ENCODE assay signal across 1 cellular context in the genomic region with DNA sequence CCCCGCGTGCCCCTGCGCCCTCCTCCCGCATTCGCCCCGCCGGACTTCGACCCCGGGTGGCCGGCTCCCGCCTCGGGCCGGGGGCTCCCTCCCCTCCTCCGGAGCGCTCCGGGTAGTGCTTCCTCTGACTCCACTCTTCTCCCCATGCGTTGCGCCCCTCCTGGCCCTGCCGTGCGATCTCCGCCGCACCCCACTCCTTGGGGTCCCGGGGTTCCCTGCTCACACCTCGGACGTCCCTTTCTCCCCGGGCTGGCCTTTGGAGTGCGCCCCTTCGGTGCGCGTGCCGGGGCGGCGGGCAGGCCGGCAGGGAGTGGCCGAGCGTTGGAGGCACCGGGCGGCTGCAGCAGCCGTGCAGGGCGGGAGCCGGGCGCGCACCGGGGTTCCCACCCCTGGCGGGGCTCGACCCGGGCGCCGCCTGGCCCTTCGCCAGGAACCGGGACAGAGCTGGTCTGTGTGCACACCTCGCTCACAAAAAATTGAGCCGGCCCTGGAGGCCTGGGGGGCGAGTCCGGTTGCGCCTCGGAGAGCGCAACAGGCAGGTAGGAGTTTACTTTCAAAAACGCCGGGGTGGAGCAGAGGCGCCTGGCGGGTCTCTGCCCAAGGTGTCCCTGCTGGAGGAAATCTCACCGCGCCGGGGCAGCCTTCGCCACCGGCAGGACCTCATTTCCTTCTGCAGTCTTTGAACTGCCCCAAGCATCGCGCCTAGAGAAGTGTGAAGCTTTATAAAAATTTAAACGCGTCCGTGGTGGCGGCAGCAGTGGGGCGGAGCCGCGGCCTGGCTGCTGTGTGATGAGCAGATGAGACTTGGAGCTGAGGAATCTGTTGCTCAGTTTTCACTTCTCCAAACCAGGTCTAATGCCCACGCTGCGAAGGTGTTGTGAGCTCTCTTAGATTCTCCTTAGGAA.
A peak's percentile ranks its signal among the peaks of the same experiment; 100 is the strongest.
TF ChIP-seq lines count a peak whose summit lies in the region.

No MANE protein-coding gene starts in this region.

TF ChIP-seq in K562, 482 proteins besides CTCF, POLR2A, EP300 and RAD21 (continued from another document and continues in another):
- TF ChIP-seq, protein P1, sequence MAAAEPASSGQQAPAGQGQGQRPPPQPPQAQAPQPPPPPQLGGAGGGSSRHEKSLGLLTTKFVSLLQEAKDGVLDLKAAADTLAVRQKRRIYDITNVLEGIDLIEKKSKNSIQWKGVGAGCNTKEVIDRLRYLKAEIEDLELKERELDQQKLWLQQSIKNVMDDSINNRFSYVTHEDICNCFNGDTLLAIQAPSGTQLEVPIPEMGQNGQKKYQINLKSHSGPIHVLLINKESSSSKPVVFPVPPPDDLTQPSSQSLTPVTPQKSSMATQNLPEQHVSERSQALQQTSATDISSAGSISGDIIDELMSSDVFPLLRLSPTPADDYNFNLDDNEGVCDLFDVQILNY (CRISPR knock-in tag; IDR thresholded peaks at IDR 0.05), result no peak
- TF ChIP-seq RBBP5 (IDR thresholded peaks at IDR 0.05; ENCODE audit: borderline replicate concordance, insufficient read depth, low read length, poor library complexity, severe bottlenecking), result peak; percentile 82
- TF ChIP-seq JUNB (CRISPR knock-in tag; conservative IDR thresholded peaks at IDR 0.05), result no peak
- peak in 1 of 2 experiments; percentile 66; a peak in 1 of 4 replicates for TF ChIP-seq NONO (IDR thresholded peaks at IDR 0.05; ENCODE audit: low read depth in 2 of 2, low read length in 1 of 2)
- TF ChIP-seq ZNF143 (CRISPR knock-in tag; IDR thresholded peaks at IDR 0.05), result no peak
- no peak for TF ChIP-seq KDM2B (CRISPR knock-in tag; IDR thresholded peaks at IDR 0.05)
- no peak for TF ChIP-seq ZFP30 (CRISPR knock-in tag; IDR thresholded peaks at IDR 0.05; ENCODE audit: borderline replicate concordance)
- TF ChIP-seq, protein P2, sequence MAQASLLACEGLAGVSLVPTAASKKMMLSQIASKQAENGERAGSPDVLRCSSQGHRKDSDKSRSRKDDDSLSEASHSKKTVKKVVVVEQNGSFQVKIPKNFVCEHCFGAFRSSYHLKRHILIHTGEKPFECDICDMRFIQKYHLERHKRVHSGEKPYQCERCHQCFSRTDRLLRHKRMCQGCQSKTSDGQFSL (CRISPR knock-in tag; IDR thresholded peaks at IDR 0.05), result no peak
- TF ChIP-seq, protein P2 (tag; IDR thresholded peaks at IDR 0.05), result no peak
- TF ChIP-seq ELF1 (tag; IDR thresholded peaks at IDR 0.05), result no peak
- no peak for TF ChIP-seq SLC30A9 (CRISPR knock-in tag; IDR thresholded peaks at IDR 0.05)
- TF ChIP-seq HDAC3 (IDR thresholded peaks at IDR 0.05; ENCODE audit: borderline replicate concordance, partially characterized antibody), result no peak
- TF ChIP-seq PPARD (CRISPR knock-in tag; IDR thresholded peaks at IDR 0.05), result no peak
- TF ChIP-seq, protein P3, sequence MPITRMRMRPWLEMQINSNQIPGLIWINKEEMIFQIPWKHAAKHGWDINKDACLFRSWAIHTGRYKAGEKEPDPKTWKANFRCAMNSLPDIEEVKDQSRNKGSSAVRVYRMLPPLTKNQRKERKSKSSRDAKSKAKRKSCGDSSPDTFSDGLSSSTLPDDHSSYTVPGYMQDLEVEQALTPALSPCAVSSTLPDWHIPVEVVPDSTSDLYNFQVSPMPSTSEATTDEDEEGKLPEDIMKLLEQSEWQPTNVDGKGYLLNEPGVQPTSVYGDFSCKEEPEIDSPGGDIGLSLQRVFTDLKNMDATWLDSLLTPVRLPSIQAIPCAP (CRISPR knock-in tag; IDR thresholded peaks at IDR 0.05; ENCODE audit: borderline replicate concordance), result no peak
- TF ChIP-seq GATAD2A (IDR thresholded peaks at IDR 0.05), result peak; percentile 84
- no peak for TF ChIP-seq ETV5 (CRISPR knock-in tag; IDR thresholded peaks at IDR 0.05; ENCODE audit: low read depth)
- TF ChIP-seq SRSF1 (IDR thresholded peaks at IDR 0.05; ENCODE audit: low read depth, low read length), result no peak
- TF ChIP-seq, protein P4, sequence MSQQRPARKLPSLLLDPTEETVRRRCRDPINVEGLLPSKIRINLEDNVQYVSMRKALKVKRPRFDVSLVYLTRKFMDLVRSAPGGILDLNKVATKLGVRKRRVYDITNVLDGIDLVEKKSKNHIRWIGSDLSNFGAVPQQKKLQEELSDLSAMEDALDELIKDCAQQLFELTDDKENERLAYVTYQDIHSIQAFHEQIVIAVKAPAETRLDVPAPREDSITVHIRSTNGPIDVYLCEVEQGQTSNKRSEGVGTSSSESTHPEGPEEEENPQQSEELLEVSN (IDR thresholded peaks at IDR 0.05; ENCODE audit: borderline replicate concordance in 1 of 2, extremely low read depth in 1 of 2, insufficient read depth in 1 of 2, insufficient read length in 1 of 2, low read depth in 1 of 2, low read length in 1 of 2, poor library complexity in 1 of 2, severe bottlenecking in 1 of 2), result peak in 1 of 2 experiments; percentile 79
- no peak for TF ChIP-seq THRAP3 (IDR thresholded peaks at IDR 0.05; ENCODE audit: borderline replicate concordance)
- TF ChIP-seq ZNF766 (CRISPR knock-in tag; conservative IDR thresholded peaks at IDR 0.05), result 0 out of 2 replicates have a peak, but pooled peaks have one; percentile 16
- TF ChIP-seq, protein P5, sequence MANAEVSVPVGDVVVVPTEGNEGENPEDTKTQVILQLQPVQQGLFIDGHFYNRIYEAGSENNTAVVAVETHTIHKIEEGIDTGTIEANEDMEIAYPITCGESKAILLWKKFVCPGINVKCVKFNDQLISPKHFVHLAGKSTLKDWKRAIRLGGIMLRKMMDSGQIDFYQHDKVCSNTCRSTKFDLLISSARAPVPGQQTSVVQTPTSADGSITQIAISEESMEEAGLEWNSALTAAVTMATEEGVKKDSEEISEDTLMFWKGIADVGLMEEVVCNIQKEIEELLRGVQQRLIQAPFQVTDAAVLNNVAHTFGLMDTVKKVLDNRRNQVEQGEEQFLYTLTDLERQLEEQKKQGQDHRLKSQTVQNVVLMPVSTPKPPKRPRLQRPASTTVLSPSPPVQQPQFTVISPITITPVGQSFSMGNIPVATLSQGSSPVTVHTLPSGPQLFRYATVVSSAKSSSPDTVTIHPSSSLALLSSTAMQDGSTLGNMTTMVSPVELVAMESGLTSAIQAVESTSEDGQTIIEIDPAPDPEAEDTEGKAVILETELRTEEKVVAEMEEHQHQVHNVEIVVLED (CRISPR knock-in tag; IDR thresholded peaks at IDR 0.05), result no peak
- no peak for TF ChIP-seq NR2C2 (CRISPR knock-in tag; IDR thresholded peaks at IDR 0.05)
- TF ChIP-seq NR2C2 (tag; IDR thresholded peaks at IDR 0.05), result peak; percentile 29; the same call in 1 of the 2 replicates
- TF ChIP-seq, protein P6, sequence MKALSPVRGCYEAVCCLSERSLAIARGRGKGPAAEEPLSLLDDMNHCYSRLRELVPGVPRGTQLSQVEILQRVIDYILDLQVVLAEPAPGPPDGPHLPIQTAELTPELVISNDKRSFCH (CRISPR knock-in tag; IDR thresholded peaks at IDR 0.05), result no peak
- TF ChIP-seq, protein P6 (tag; IDR thresholded peaks at IDR 0.05), result peak; percentile 65; the same call in 1 of the 2 replicates
- 0 out of 2 replicates have a peak, but pooled peaks have one; percentile 38 for TF ChIP-seq ERF (CRISPR knock-in tag; IDR thresholded peaks at IDR 0.05)
- TF ChIP-seq, protein P7, sequence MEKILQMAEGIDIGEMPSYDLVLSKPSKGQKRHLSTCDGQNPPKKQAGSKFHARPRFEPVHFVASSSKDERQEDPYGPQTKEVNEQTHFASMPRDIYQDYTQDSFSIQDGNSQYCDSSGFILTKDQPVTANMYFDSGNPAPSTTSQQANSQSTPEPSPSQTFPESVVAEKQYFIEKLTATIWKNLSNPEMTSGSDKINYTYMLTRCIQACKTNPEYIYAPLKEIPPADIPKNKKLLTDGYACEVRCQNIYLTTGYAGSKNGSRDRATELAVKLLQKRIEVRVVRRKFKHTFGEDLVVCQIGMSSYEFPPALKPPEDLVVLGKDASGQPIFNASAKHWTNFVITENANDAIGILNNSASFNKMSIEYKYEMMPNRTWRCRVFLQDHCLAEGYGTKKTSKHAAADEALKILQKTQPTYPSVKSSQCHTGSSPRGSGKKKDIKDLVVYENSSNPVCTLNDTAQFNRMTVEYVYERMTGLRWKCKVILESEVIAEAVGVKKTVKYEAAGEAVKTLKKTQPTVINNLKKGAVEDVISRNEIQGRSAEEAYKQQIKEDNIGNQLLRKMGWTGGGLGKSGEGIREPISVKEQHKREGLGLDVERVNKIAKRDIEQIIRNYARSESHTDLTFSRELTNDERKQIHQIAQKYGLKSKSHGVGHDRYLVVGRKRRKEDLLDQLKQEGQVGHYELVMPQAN (IDR thresholded peaks at IDR 0.05; ENCODE audit: borderline replicate concordance), result no peak
- TF ChIP-seq SIN3B (IDR thresholded peaks at IDR 0.05; ENCODE audit: low read depth), result peak; percentile 28; the same call in 1 of the 2 replicates
- peak; percentile 29 for TF ChIP-seq RB1 (IDR thresholded peaks at IDR 0.05; ENCODE audit: low read depth)
- TF ChIP-seq, protein P8, sequence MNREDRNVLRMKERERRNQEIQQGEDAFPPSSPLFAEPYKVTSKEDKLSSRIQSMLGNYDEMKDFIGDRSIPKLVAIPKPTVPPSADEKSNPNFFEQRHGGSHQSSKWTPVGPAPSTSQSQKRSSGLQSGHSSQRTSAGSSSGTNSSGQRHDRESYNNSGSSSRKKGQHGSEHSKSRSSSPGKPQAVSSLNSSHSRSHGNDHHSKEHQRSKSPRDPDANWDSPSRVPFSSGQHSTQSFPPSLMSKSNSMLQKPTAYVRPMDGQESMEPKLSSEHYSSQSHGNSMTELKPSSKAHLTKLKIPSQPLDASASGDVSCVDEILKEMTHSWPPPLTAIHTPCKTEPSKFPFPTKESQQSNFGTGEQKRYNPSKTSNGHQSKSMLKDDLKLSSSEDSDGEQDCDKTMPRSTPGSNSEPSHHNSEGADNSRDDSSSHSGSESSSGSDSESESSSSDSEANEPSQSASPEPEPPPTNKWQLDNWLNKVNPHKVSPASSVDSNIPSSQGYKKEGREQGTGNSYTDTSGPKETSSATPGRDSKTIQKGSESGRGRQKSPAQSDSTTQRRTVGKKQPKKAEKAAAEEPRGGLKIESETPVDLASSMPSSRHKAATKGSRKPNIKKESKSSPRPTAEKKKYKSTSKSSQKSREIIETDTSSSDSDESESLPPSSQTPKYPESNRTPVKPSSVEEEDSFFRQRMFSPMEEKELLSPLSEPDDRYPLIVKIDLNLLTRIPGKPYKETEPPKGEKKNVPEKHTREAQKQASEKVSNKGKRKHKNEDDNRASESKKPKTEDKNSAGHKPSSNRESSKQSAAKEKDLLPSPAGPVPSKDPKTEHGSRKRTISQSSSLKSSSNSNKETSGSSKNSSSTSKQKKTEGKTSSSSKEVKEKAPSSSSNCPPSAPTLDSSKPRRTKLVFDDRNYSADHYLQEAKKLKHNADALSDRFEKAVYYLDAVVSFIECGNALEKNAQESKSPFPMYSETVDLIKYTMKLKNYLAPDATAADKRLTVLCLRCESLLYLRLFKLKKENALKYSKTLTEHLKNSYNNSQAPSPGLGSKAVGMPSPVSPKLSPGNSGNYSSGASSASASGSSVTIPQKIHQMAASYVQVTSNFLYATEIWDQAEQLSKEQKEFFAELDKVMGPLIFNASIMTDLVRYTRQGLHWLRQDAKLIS (CRISPR knock-in tag; IDR thresholded peaks at IDR 0.05), result peak; percentile 77; the same call in 1 of the 2 replicates
- TF ChIP-seq TAF1 (IDR thresholded peaks at IDR 0.05; ENCODE audit: control insufficient read depth, extremely low read depth, insufficient read depth, low read length, severe bottlenecking), result peak; percentile 26
- peak; percentile 29; the same call in 1 of the 2 replicates for TF ChIP-seq TGIF2 (CRISPR knock-in tag; IDR thresholded peaks at IDR 0.05)
- TF ChIP-seq, protein P9, sequence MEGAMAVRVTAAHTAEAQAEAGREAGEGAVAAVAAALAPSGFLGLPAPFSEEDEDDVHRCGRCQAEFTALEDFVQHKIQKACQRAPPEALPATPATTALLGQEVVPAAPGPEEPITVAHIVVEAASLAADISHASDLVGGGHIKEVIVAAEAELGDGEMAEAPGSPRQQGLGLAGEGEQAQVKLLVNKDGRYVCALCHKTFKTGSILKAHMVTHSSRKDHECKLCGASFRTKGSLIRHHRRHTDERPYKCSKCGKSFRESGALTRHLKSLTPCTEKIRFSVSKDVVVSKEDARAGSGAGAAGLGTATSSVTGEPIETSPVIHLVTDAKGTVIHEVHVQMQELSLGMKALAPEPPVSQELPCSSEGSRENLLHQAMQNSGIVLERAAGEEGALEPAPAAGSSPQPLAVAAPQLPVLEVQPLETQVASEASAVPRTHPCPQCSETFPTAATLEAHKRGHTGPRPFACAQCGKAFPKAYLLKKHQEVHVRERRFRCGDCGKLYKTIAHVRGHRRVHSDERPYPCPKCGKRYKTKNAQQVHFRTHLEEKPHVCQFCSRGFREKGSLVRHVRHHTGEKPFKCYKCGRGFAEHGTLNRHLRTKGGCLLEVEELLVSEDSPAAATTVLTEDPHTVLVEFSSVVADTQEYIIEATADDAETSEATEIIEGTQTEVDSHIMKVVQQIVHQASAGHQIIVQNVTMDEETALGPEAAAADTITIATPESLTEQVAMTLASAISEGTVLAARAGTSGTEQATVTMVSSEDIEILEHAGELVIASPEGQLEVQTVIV (CRISPR knock-in tag; IDR thresholded peaks at IDR 0.05; ENCODE audit: borderline replicate concordance), result no peak
- no peak for TF ChIP-seq XRCC3 (IDR thresholded peaks at IDR 0.05)
- TF ChIP-seq, protein P10, sequence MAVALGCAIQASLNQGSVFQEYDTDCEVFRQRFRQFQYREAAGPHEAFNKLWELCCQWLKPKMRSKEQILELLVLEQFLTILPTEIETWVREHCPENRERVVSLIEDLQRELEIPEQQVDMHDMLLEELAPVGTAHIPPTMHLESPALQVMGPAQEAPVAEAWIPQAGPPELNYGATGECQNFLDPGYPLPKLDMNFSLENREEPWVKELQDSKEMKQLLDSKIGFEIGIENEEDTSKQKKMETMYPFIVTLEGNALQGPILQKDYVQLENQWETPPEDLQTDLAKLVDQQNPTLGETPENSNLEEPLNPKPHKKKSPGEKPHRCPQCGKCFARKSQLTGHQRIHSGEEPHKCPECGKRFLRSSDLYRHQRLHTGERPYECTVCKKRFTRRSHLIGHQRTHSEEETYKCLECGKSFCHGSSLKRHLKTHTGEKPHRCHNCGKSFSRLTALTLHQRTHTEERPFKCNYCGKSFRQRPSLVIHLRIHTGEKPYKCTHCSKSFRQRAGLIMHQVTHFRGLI (CRISPR knock-in tag; IDR thresholded peaks at IDR 0.05), result no peak
- peak in 1 of 2 experiments; percentile 25; a peak in 2 of 4 replicates for TF ChIP-seq NRF1 (conservative IDR thresholded peaks at IDR 0.05 in 1 of 2, IDR thresholded peaks at IDR 0.05 in 1 of 2)
- no peak for TF ChIP-seq GABPB1 (CRISPR knock-in tag; IDR thresholded peaks at IDR 0.05)
- no peak for TF ChIP-seq SMAD2 (IDR thresholded peaks at IDR 0.05; ENCODE audit: low read depth, low read length)
- TF ChIP-seq SP1 (CRISPR knock-in tag; IDR thresholded peaks at IDR 0.05), result no peak
